19 cellular contexts compared by ENCODE assay signal in the genomic region with DNA sequence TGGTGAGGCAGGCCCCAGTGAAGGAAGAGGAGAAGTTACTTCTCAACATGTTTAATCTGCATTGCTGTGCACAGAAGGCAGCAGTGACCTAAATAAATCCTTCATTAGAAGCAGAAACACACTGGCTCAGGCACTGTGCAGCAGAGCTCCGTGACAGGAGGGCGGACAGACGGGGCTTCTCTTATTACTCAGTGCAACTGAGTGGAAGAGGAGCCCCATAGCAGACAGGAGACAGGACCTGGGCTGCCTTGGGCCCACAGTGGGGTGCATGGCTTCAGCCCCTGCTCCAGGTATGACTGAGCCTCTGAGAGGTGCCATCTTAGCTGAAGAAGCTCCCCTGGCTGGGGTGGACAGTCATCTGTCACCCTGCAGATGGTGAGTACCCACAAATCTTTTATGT. TPM values are rescaled to one million over a fixed set of nuclear protein-coding genes. Genes with fewer than 3 reads are reported as not detected.
"Had no signal": no experiment of that assay in that cellular context is flagged by ENCODE, and none has a peak within 500 bp of the region (broad histone marks: within the 10 kb centered on the region; RNA-seq: fewer than 3 reads in every experiment).

No MANE protein-coding gene starts in this region.

- H3K4me1 Mint-ChIP-seq: activated CD4-positive, alpha-beta T cell treated with anti-CD3 and anti-CD28 coated beads, Interleukin-2, amount 10 ng/mL, durations not matched to agents 7 days and 5 days; activated naive CD4-positive, alpha-beta T cell treated with anti-CD3 and anti-CD28 coated beads, Interleukin-2, amount 10 ng/mL, durations not matched to agents 7 days and 5 days had no signal

- H3K4me1 ChIP-seq: ascending aorta, breast epithelium, sigmoid colon had no signal

- H3K4me3 ChIP-seq: ascending aorta, breast epithelium, esophagus squamous epithelium, sigmoid colon, spleen had no signal

- H3K36me3 Mint-ChIP-seq: activated naive CD4-positive, alpha-beta T cell treated with anti-CD3 and anti-CD28 coated beads, Interleukin-2, amount 10 ng/mL, durations not matched to agents 7 days and 5 days had no signal

- H3K9me3 ChIP-seq: ascending aorta, breast epithelium, esophagus squamous epithelium, neutrophil, sigmoid colon, spleen had no signal

- H3K27ac ChIP-seq: ascending aorta, breast epithelium, esophagus squamous epithelium, neutrophil, sigmoid colon, spleen had no signal

- H3K27ac Mint-ChIP-seq: activated CD4-positive, alpha-beta T cell treated with anti-CD3 and anti-CD28 coated beads, Interleukin-2, amount 10 ng/mL, durations not matched to agents 7 days and 5 days; activated CD8-positive, alpha-beta T cell treated with anti-CD3 and anti-CD28 coated beads, Interleukin-2, amount 10 ng/mL, durations not matched to agents 7 days and 5 days; activated naive CD4-positive, alpha-beta T cell treated with anti-CD3 and anti-CD28 coated beads, Interleukin-2, amount 10 ng/mL, durations not matched to agents 7 days and 5 days; activated T-cell treated with anti-CD3 and anti-CD28 coated beads, Interleukin-2, amount 50 U/mL, for 24 hours; dendritic cell treated with granulocyte-macrophage colony-stimulating factor and Interleukin-4, amounts not matched to agents 40 ng/mL and 50 ng/mL, for 4 days; memory B cell; stimulated activated naive B cell treated with anti-CD40 and anti-IgM and Interleukin-4, amounts not matched to agents 10 μg/mL and 1 μg/mL and 100 μg/mL, for 72 hours had no signal

- H3K4me3 Mint-ChIP-seq: activated CD4-positive, alpha-beta T cell treated with anti-CD3 and anti-CD28 coated beads, Interleukin-2, amount 10 ng/mL, durations not matched to agents 7 days and 5 days; activated CD8-positive, alpha-beta T cell treated with anti-CD3 and anti-CD28 coated beads, Interleukin-2, amount 10 ng/mL, durations not matched to agents 7 days and 5 days; activated naive CD4-positive, alpha-beta T cell treated with anti-CD3 and anti-CD28 coated beads, Interleukin-2, amount 10 ng/mL, durations not matched to agents 7 days and 5 days; activated T-cell treated with anti-CD3 and anti-CD28 coated beads, Interleukin-2, amount 50 U/mL, for 24 hours; dendritic cell treated with granulocyte-macrophage colony-stimulating factor and Interleukin-4, amounts not matched to agents 40 ng/mL and 50 ng/mL, for 4 days; memory B cell; stimulated activated naive B cell treated with anti-CD40 and anti-IgM and Interleukin-4, amounts not matched to agents 10 μg/mL and 1 μg/mL and 100 μg/mL, for 72 hours had no signal

- DNase-seq: activated CD4-positive, alpha-beta T cell treated with anti-CD3 and anti-CD28 coated beads, Interleukin-2, amount 10 ng/mL, durations not matched to agents 7 days and 5 days; activated CD4-positive, CD25-positive, alpha-beta regulatory T cell; activated CD8-positive, alpha-beta T cell treated with anti-CD3 and anti-CD28 coated beads, Interleukin-2, amount 10 ng/mL, durations not matched to agents 7 days and 5 days; activated effector memory CD4-positive, alpha-beta T cell treated with Interleukin-2 at 50 U/mL for 16 hours; activated naive CD4-positive, alpha-beta T cell treated with anti-CD3 and anti-CD28 coated beads, Interleukin-2, amount 10 ng/mL, durations not matched to agents 7 days and 5 days; activated T-cell treated with anti-CD3 and anti-CD28 coated beads, Interleukin-2, amount 50 U/mL, for 24 hours; effector CD8-positive, alpha-beta T cell; esophagus squamous epithelium; sigmoid colon; spleen; stimulated activated CD4-positive, alpha-beta T cell treated with anti-CD3 and anti-CD28 coated beads, Interleukin-4, amount 100 ng/mL, for 4 hours; stimulated activated naive B cell treated with anti-CD40 and anti-IgM and Interleukin-4, amounts not matched to agents 10 μg/mL and 1 μg/mL and 100 μg/mL, for 72 hours had no signal

- H3K9me3 Mint-ChIP-seq: activated CD4-positive, alpha-beta T cell treated with anti-CD3 and anti-CD28 coated beads, Interleukin-2, amount 10 ng/mL, durations not matched to agents 7 days and 5 days; activated naive CD4-positive, alpha-beta T cell treated with anti-CD3 and anti-CD28 coated beads, Interleukin-2, amount 10 ng/mL, durations not matched to agents 7 days and 5 days; activated T-cell treated with anti-CD3 and anti-CD28 coated beads, Interleukin-2, amount 50 U/mL, for 24 hours; dendritic cell treated with granulocyte-macrophage colony-stimulating factor and Interleukin-4, amounts not matched to agents 40 ng/mL and 50 ng/mL, for 4 days; memory B cell; stimulated activated naive B cell treated with anti-CD40 and anti-IgM and Interleukin-4, amounts not matched to agents 10 μg/mL and 1 μg/mL and 100 μg/mL, for 72 hours had no signal

- H3K27me3 Mint-ChIP-seq: activated CD4-positive, alpha-beta T cell treated with anti-CD3 and anti-CD28 coated beads, Interleukin-2, amount 10 ng/mL, durations not matched to agents 7 days and 5 days; activated naive CD4-positive, alpha-beta T cell treated with anti-CD3 and anti-CD28 coated beads, Interleukin-2, amount 10 ng/mL, durations not matched to agents 7 days and 5 days; activated T-cell treated with anti-CD3 and anti-CD28 coated beads, Interleukin-2, amount 50 U/mL, for 24 hours; dendritic cell treated with granulocyte-macrophage colony-stimulating factor and Interleukin-4, amounts not matched to agents 40 ng/mL and 50 ng/mL, for 4 days; memory B cell; stimulated activated naive B cell treated with anti-CD40 and anti-IgM and Interleukin-4, amounts not matched to agents 10 μg/mL and 1 μg/mL and 100 μg/mL, for 72 hours had no signal

- FAIRE-seq: endothelial cell of umbilical vein had no signal

- ATAC-seq: activated CD8-positive, alpha-beta T cell treated with anti-CD3 and anti-CD28 coated beads, Interleukin-2, amount 10 ng/mL, durations not matched to agents 7 days and 5 days had no signal

- H3K36me3 ChIP-seq: ascending aorta, breast epithelium, neutrophil, sigmoid colon had no signal

- H3K27me3 ChIP-seq: ascending aorta, breast epithelium, esophagus squamous epithelium, neutrophil, sigmoid colon, spleen had no signal

RNA-seq across cellular contexts. Expression of gene HS3ST1, which starts 20.1 kb away (rescaled TPM):
- total RNA-seq: activated CD4-positive, alpha-beta T cell treated with anti-CD3 and anti-CD28 coated beads, Interleukin-2, amount 10 ng/mL, durations not matched to agents 7 days and 5 days; activated CD8-positive, alpha-beta T cell treated with anti-CD3 and anti-CD28 coated beads, Interleukin-2, amount 10 ng/mL, durations not matched to agents 7 days and 5 days; chondrocyte had no signal
